Comparison of ENCODE assay signal across 8 cellular contexts in genomic region chr15:64693134-64693533, GRCh38.
DNase-seq lines count a peak whose midpoint lies in the region; ATAC-seq and TF ChIP-seq lines count a peak whose summit lies in the region.

No MANE protein-coding gene starts in this region.

- in situ Hi-C loops in astrocyte of the spinal cord (cut with HindIII; ENCODE audit: low sequenced_read_pairs) = no loop called here

- TF ChIP-seq CTCF in astrocyte of the spinal cord (IDR thresholded peaks at IDR 0.05; ENCODE audit: low read depth, low read length) = no peak

- DNase-seq in NCI-H2029 (lab: John Stamatoyannopoulos, UW) (peak; percentile 23), NCI-H2029 treated with DMSO at 0.1 percent for 48 hours (lab: John Stamatoyannopoulos, UW) (no peak), astrocyte of the spinal cord (ENCODE audit: low read depth, low spot score) (peak; percentile 83), kidney glomerular epithelial cell (lab: John Stamatoyannopoulos, UW) (peak; percentile 22), superior temporal gyrus (ENCODE audit: extremely low spot score) (peak; percentile 78)
- no peak for DNase-seq in activated CD8-positive, alpha-beta memory T cell treated with anti-CD3 and anti-CD28 coated beads for 24 hours

- ATAC-seq in GM19397 (IDR thresholded peaks at IDR 0.05; ENCODE audit: unreplicated experiment) (no peak), GM21526 (IDR thresholded peaks at IDR 0.05; ENCODE audit: low FRiP score, unreplicated experiment) (no peak)

- H3K4me3 ChIP-seq in astrocyte of the spinal cord (ENCODE audit: low read depth, low read length) = no peak overlapping the region

Comparison
In these comparisons a context has a peak if more than half of its experiments do, and no peak if none do; other contexts are left out.
1. DNase-seq: peak in NCI-H2029 (single experiment), astrocyte of the spinal cord (single experiment), kidney glomerular epithelial cell (single experiment) and superior temporal gyrus (single experiment); none in NCI-H2029 treated with DMSO at 0.1 percent for 48 hours (single experiment) and activated CD8-positive, alpha-beta memory T cell treated with anti-CD3 and anti-CD28 coated beads for 24 hours (single experiment).